In the genomic region with DNA sequence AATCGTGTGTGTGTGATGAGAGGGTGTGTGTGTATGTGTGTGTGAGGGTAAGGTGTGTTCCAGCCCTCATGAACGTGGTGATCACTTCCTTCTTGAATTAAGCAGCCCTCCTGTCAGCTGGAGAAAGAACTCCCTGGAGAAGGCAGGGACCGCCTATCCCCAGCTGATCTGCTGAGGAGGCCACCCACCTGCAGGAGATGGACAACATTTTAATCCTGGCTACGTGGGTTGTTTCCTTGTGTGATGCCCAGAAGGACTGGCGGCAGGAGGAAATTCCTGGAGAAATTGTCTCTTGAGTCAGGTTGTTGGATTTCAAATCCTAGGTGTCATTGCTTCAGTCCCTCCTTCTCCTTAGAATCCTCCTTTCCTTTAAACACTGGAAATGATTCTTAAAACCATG, we compare ENCODE assay signal across 6 cellular contexts.
"Had no signal": no experiment of that assay in that cellular context is flagged by ENCODE, and none has a peak within 500 bp of the region (broad histone marks: within the 10 kb centered on the region; RNA-seq: fewer than 3 reads in every experiment).

No MANE protein-coding gene starts in this region.

- H3K9me3 Mint-ChIP-seq: GM23338 had no signal

- H3K4me3 Mint-ChIP-seq: GM23338, H9 had no signal

- H3K4me3 ChIP-seq: GM23338, K562 had no signal

- H2AFZ ChIP-seq: GM23338 had no signal

- H3K27ac Mint-ChIP-seq: GM23338, H9 had no signal

- ATAC-seq: GM23338, HepG2, K562 had no signal

- DNase-seq: H9, HCEC 1CT, KG1 had no signal

- H3K4me2 ChIP-seq: GM23338 had no signal
